ENCODE assay signal across 8 cellular contexts in the genomic region with DNA sequence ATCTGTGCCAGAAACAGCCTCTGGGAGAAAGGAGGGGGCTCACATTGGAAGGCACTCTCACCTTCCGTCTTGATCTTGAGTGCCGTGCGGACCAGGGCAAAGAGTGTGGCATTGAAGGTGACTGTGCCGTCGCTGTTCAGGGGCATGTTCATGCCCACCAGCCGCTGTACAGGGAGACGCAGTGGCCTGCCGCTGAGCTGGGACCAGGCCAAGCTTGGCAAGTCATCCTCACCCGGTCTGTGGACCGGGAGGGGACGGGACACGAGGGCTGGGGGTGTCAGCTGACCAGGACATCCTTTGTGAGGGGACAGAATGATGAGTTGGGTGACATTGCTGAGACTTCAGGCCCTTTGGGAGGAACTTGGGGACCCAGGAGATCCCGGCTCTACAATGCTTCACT.
"Had no signal": no experiment of that assay in that cellular context is flagged by ENCODE, and none has a peak within 500 bp of the region (broad histone marks: within the 10 kb centered on the region; RNA-seq: fewer than 3 reads in every experiment).

No MANE protein-coding gene starts in this region.

- H3K9ac ChIP-seq: KMS-11 had no signal

- DNase-seq: H7, HCEC 1CT, KBM-7 had no signal

- H3K36me3 Mint-ChIP-seq: IgD-negative memory B cell had no signal

- H2AFZ ChIP-seq: GM23338 had no signal

- H3K4me3 Mint-ChIP-seq: GM23338, IgD-negative memory B cell had no signal

- H3K27ac Mint-ChIP-seq: GM23338, IgD-negative memory B cell had no signal

- H3K4me2 ChIP-seq: GM23338, KMS-11 had no signal

- H3K27ac ChIP-seq: HL-60, KMS-11 had no signal

- H3K4me3 ChIP-seq: GM23338 had no signal

- H3K9me3 Mint-ChIP-seq: GM23338, IgD-negative memory B cell had no signal

- ATAC-seq: GM23338, HepG2 had no signal
